ENCODE assay signal across 27 cellular contexts in the genomic region with DNA sequence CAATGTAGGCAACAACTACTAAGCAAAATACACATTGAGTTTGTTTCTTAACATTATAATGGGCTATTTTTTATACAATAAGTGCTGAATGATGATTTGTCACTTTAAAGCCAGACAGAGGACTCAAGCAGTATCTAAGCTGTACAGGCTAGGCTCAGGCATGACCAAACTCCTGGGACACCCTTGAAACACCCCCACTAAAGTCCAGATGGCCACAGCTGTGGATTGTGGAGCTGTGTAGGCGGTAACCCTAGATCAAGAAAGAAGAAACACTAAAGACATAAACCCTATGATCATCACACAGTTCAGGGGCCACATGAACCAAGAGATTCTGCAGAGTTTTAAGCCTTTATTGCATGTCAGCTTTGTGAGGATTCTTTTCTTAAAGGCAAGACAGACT. TPM values are rescaled to one million over a fixed set of nuclear protein-coding genes. Genes with fewer than 3 reads are reported as not detected.
A peak's percentile ranks its signal among the peaks of the same experiment; 100 is the strongest.
DNase-seq lines count a peak whose midpoint lies in the region; ATAC-seq, FAIRE-seq and TF ChIP-seq lines count a peak whose summit lies in the region.
"Had no signal": no experiment of that assay in that cellular context is flagged by ENCODE, and none has a peak within 500 bp of the region (broad histone marks: within the 10 kb centered on the region; RNA-seq: fewer than 3 reads in every experiment).

No MANE protein-coding gene starts in this region.

- 0 out of 20 replicates have a peak overlapping the region, but pooled peaks of 1 of the 10 experiments have one; percentile 22 for H3K4me3 ChIP-seq in BLaER1 treated with 17β-estradiol and CSF1 and Interleukin-3, amounts not matched to agents 10 nM and 100 nM
- H3K4me3 ChIP-seq in gastroesophageal sphincter, result no peak overlapping the region
- H3K4me3 ChIP-seq in GM23338, result no peak overlapping the region
- H3K4me3 ChIP-seq: cardiac muscle cell, coronary artery, esophagus muscularis mucosa, GM23248 had no signal

- H3K27ac Mint-ChIP-seq in naive B cell, result peak overlapping the region in 5 of 6 donors; percentile 57 to 88 (median 85)
- no peak overlapping the region for H3K27ac Mint-ChIP-seq in GM23338
- H3K27ac Mint-ChIP-seq: activated CD8-positive, alpha-beta T cell treated with anti-CD3 and anti-CD28 coated beads, Interleukin-2, amount 10 ng/mL, durations not matched to agents 7 days and 5 days; activated naive CD4-positive, alpha-beta T cell treated with anti-CD3 and anti-CD28 coated beads, Interleukin-2, amount 50 U/mL, for 72 hours; endodermal cell; HFFc6; stimulated activated effector memory CD8-positive, alpha-beta T cell treated with anti-CD3 and anti-CD28 coated beads, Interleukin-12 subunit alpha, Interleukin-12 subunit beta, amount 100 ng/mL, for 72 hours had no signal

- peak overlapping the region in 10 of 11 experiments; percentile 8 to 86 (median 62); a peak in 17 of 22 replicates for H3K27ac ChIP-seq in BLaER1 treated with 17β-estradiol and CSF1 and Interleukin-3, amounts not matched to agents 10 nM and 100 nM
- no peak overlapping the region for H3K27ac ChIP-seq in gastroesophageal sphincter
- no peak overlapping the region for H3K27ac ChIP-seq in GM23338 (ENCODE audit: low read depth)
- H3K27ac ChIP-seq: C4-2B, cardiac muscle cell, esophagus muscularis mucosa, GM23248 had no signal

- no peak for TF ChIP-seq CTCF in gastroesophageal sphincter (IDR thresholded peaks at IDR 0.05)
- no peak for TF ChIP-seq CTCF in GM23338 (conservative IDR thresholded peaks at IDR 0.05; ENCODE audit: low read depth in 2 of 2)

- H3K9me3 ChIP-seq in BLaER1 treated with 17β-estradiol and CSF1 and Interleukin-3, amounts not matched to agents 10 nM and 100 nM (replicated peaks in 1 of 11), result no peaks in the 10 kb centered on the region
- no peaks in the 10 kb centered on the region for H3K9me3 ChIP-seq in gastroesophageal sphincter
- H3K9me3 ChIP-seq: esophagus muscularis mucosa had no signal

- H3K9ac ChIP-seq in BLaER1 treated with 17β-estradiol and CSF1 and Interleukin-3, amounts not matched to agents 10 nM and 100 nM, result peak overlapping the region in 5 of 11 experiments; percentile 31 to 66 (median 58); a peak in 8 of 22 replicates
- H3K9ac ChIP-seq: GM23248 had no signal

- peak; percentile 22 for ATAC-seq in HG02885 (IDR thresholded peaks at IDR 0.05; ENCODE audit: poor library complexity, unreplicated experiment)
- ATAC-seq in gastroesophageal sphincter, result peak; percentile 41
- no peak for ATAC-seq in naive B cell (ENCODE audit: low read depth in 2 of 2)
- ATAC-seq in GM23338, result no peak
- ATAC-seq: activated CD8-positive, alpha-beta T cell treated with anti-CD3 and anti-CD28 coated beads, Interleukin-2, amount 10 ng/mL, durations not matched to agents 7 days and 5 days; activated naive CD4-positive, alpha-beta T cell treated with anti-CD3 and anti-CD28 coated beads, Interleukin-2, amount 50 U/mL, for 72 hours; stimulated activated effector memory CD8-positive, alpha-beta T cell treated with anti-CD3 and anti-CD28 coated beads, Interleukin-12 subunit alpha, Interleukin-12 subunit beta, amount 100 ng/mL, for 72 hours had no signal

- H3K9me3 Mint-ChIP-seq in naive B cell (peaks cover 0 to 1% (median 0%) of the 10 kb centered on the region in 7 donors), GM23338 (no peaks in the 10 kb centered on the region)
- H3K9me3 Mint-ChIP-seq: activated naive CD4-positive, alpha-beta T cell treated with anti-CD3 and anti-CD28 coated beads, Interleukin-2, amount 50 U/mL, for 72 hours; HFFc6; IgD-negative memory B cell; stimulated activated effector memory CD8-positive, alpha-beta T cell treated with anti-CD3 and anti-CD28 coated beads, Interleukin-12 subunit alpha, Interleukin-12 subunit beta, amount 100 ng/mL, for 72 hours had no signal

- H3K36me3 Mint-ChIP-seq in naive B cell (peaks cover 6 to 17% of the 10 kb centered on the region in 2 donors), GM23338 (ENCODE audit: low read depth) (peaks cover 9% of the 10 kb centered on the region; the same call in 2 of the 3 replicates)

- DNase-seq in naive B cell (no peak), GM23338 (ENCODE audit: low spot score) (no peak), NCI-H2196 (lab: John Stamatoyannopoulos, UW; ENCODE audit: unreplicated experiment) (no peak), frontal cortex (ENCODE audit: low spot score in 2 of 2) (no peak)
- DNase-seq in stimulated activated CD4-positive, alpha-beta T cell treated with anti-CD3 and anti-CD28 coated beads, Interleukin-1b, Interleukin-23, amount 100 ng/mL, for 48 hours, result no peak
- DNase-seq: ACHN; activated CD4-positive, alpha-beta T cell treated with anti-CD3 and anti-CD28 coated beads for 1 hour; activated CD8-positive, alpha-beta T cell treated with anti-CD3 and anti-CD28 coated beads, Interleukin-2, amount 10 ng/mL, durations not matched to agents 7 days and 5 days; endodermal cell; GM23248; HFFc6; NCI-H2029; NCI-H2227 treated with DMSO at 0.1 percent for 48 hours; NCI-H526 treated with DMSO at 0.1 percent for 48 hours; stimulated activated CD4-positive, alpha-beta T cell treated with anti-CD3 and anti-CD28 coated beads, Interleukin-12 subunit alpha, Interleukin-12 subunit beta, amount 100 ng/mL, for 4 hours; stimulated activated CD4-positive, alpha-beta T cell treated with anti-CD3 and anti-CD28 coated beads, Interleukin-4, amount 100 ng/mL, for 24 hours had no signal

- H2AFZ ChIP-seq in GM23338, result no peak overlapping the region
- H2AFZ ChIP-seq: GM23248 had no signal

- no peaks in the 10 kb centered on the region for H3F3A ChIP-seq in GM23338 (replicated peaks; ENCODE audit: low read depth)

- peaks cover 5 to 49% (median 18%) of the 10 kb centered on the region in 11 experiments; a peak in 21 of 22 replicates for H3K36me3 ChIP-seq in BLaER1 treated with 17β-estradiol and CSF1 and Interleukin-3, amounts not matched to agents 10 nM and 100 nM
- peaks cover 0 to 26% of the 10 kb centered on the region in 2 donors for H3K36me3 ChIP-seq in gastroesophageal sphincter
- no peaks in the 10 kb centered on the region for H3K36me3 ChIP-seq in GM23338 (ENCODE audit: insufficient read depth)
- H3K36me3 ChIP-seq: cardiac muscle cell had no signal

- FAIRE-seq in frontal cortex (lab: Jason Lieb, UNC), result no peak
- FAIRE-seq: keratinocyte had no signal

- H3K79me2 ChIP-seq in GM23338 (replicated peaks; ENCODE audit: insufficient read depth), result no peaks in the 10 kb centered on the region

- TF ChIP-seq EP300 in gastroesophageal sphincter (IDR thresholded peaks at IDR 0.05), result no peak

- H3K9me2 ChIP-seq in GM23338 (ENCODE audit: insufficient read depth), result no peaks in the 10 kb centered on the region

- H3K4me1 ChIP-seq in BLaER1 treated with 17β-estradiol and CSF1 and Interleukin-3, amounts not matched to agents 10 nM and 100 nM, result peaks cover 12 to 52% (median 19%) of the 10 kb centered on the region in 10 experiments
- no peaks in the 10 kb centered on the region for H3K4me1 ChIP-seq in gastroesophageal sphincter
- H3K4me1 ChIP-seq in GM23338 (ENCODE audit: insufficient read depth), result no peaks in the 10 kb centered on the region
- H3K4me1 ChIP-seq: esophagus muscularis mucosa had no signal

- no peaks in the 10 kb centered on the region for H3K27me3 ChIP-seq in BLaER1 treated with 17β-estradiol and CSF1 and Interleukin-3, amounts not matched to agents 10 nM and 100 nM
- H3K27me3 ChIP-seq in gastroesophageal sphincter, result no peaks in the 10 kb centered on the region
- H3K27me3 ChIP-seq in GM23338 (ENCODE audit: insufficient read depth), result no peaks in the 10 kb centered on the region
- H3K27me3 ChIP-seq: cardiac muscle cell had no signal

- H3K4me3 Mint-ChIP-seq in naive B cell (peak overlapping the region in 1 of 8 donors; percentile 37), GM23338 (no peak overlapping the region)
- H3K4me3 Mint-ChIP-seq: activated CD8-positive, alpha-beta T cell treated with anti-CD3 and anti-CD28 coated beads, Interleukin-2, amount 10 ng/mL, durations not matched to agents 7 days and 5 days; endodermal cell; HFFc6; IgD-negative memory B cell; stimulated activated effector memory CD8-positive, alpha-beta T cell treated with anti-CD3 and anti-CD28 coated beads, Interleukin-12 subunit alpha, Interleukin-12 subunit beta, amount 100 ng/mL, for 72 hours had no signal

- WGBS in gastroesophageal sphincter (ENCODE audit: low coverage in 1 of 2), 2 donors, result 75% methylated on average over 1 of the region's 1 CpG; no CpG with 5 or more reads in 1 of the 2 donors

- H3K4me2 ChIP-seq in BLaER1 treated with 17β-estradiol and CSF1 and Interleukin-3, amounts not matched to agents 10 nM and 100 nM, result peak overlapping the region; percentile 31 to 86 (median 53)
- H3K4me2 ChIP-seq in GM23338, result no peak overlapping the region

- no peaks in the 10 kb centered on the region for H4K20me1 ChIP-seq in BLaER1 treated with 17β-estradiol and CSF1 and Interleukin-3, amounts not matched to agents 10 nM and 100 nM
- no peaks in the 10 kb centered on the region for H4K20me1 ChIP-seq in GM23338 (replicated peaks; ENCODE audit: insufficient read depth)

- no peak for TF ChIP-seq POLR2A in gastroesophageal sphincter (IDR thresholded peaks at IDR 0.05)

- H3K4me1 Mint-ChIP-seq in naive B cell (peaks cover 11 to 18% (median 11%) of the 10 kb centered on the region in 3 donors), GM23338 (peaks cover 12% of the 10 kb centered on the region)

- H3K27me3 Mint-ChIP-seq in naive B cell (no peaks in the 10 kb centered on the region), GM23338 (ENCODE audit: insufficient read depth, low read depth, poor library complexity) (peaks cover 2% of the 10 kb centered on the region)
- H3K27me3 Mint-ChIP-seq: IgD-negative memory B cell had no signal

TF ChIP-seq in GM23338, 12 proteins besides CTCF, POLR2A, EP300 and RAD21 (continues in another document):
- TF ChIP-seq ZNF114 (CRISPR knock-in tag; IDR thresholded peaks at IDR 0.05), result no peak
- no peak for TF ChIP-seq NANOG (IDR thresholded peaks at IDR 0.05; ENCODE audit: borderline replicate concordance)
- TF ChIP-seq ZNF331 (CRISPR knock-in tag; IDR thresholded peaks at IDR 0.05; ENCODE audit: low read depth), result no peak
- no peak for TF ChIP-seq EZH2 (IDR thresholded peaks at IDR 0.05; ENCODE audit: low read depth, unreplicated experiment)
- no peak for TF ChIP-seq EZH2phosphoT487 (IDR thresholded peaks at IDR 0.05; ENCODE audit: unreplicated experiment)
- TF ChIP-seq POLR2AphosphoS5 (IDR thresholded peaks at IDR 0.05; ENCODE audit: low read depth), result no peak
- no peak for TF ChIP-seq CREB1 (CRISPR knock-in tag; IDR thresholded peaks at IDR 0.05; ENCODE audit: low read depth)

RNA-seq across cellular contexts. Expression of gene TAB3, which starts 25.1 kb away (rescaled TPM):
- total RNA-seq in gastroesophageal sphincter (10 to 100 TPM; 16.8 to 26.0 (median 18.7) TPM), frontal cortex (17.1 TPM)
- polyA plus RNA-seq in naive B cell (ENCODE audit: low read depth in 6 of 6) (10 to 100 TPM in 1 of 6 donors, 1 to 10 TPM in 5; 3.6 to 10.2 (median 7.9) TPM), GM23338 (2016; fragmentation: Nextera tagmentation; extraction: Ambion mirVana) (2.9 and 4.4 TPM in 2 replicates)
- 9.1 and 21.7 TPM in 2 replicates for total RNA-seq in GM23338 (2014; rRNA removed; shearing (Covaris generic))

Comparison
In these comparisons a context has a peak if more than half of its experiments do, and no peak if none do; other contexts are left out.
1. H3K27ac ChIP-seq: peak in BLaER1 treated with 17β-estradiol and CSF1 and Interleukin-3, amounts not matched to agents 10 nM and 100 nM (10 of 11); none in gastroesophageal sphincter (0 of 4) and GM23338 (single experiment).
2. ATAC-seq: peak in HG02885 (single experiment) and gastroesophageal sphincter (single experiment); none in naive B cell (0 of 2) and GM23338 (single experiment).